14 cellular contexts compared by ENCODE assay signal in the genomic region with DNA sequence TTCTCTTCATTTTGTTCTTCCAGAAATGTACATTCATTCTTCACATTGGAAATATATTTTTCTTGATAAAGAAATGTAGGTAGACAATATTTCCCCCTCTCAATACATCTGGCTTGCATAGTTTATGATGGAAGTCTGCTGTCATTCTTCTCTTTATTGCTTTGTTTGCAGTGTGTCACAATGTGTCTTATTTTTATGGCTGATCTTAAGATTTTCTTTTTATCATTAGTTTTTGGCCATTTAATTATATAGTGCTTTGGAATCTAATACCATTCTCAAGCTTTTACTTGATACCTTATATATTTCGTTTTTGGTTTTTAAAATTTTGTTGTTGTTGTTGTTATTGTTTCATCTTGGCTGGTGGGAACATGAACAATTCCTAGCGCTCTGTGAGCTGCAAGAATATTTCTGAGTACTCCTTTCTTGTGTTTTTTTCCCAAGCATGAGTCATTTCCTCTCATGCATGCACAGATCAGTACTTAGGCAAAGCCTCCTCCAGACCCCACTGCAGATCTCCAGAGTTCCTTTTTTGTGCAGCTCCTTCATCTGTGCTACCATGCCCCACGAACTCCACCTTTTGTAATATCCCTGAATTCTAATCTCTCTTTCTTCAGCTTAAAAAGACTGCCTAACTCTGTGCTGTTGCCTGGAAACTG. TPM values are rescaled to one million over a fixed set of nuclear protein-coding genes. Genes with fewer than 3 reads are reported as not detected.
A peak's percentile ranks its signal among the peaks of the same experiment; 100 is the strongest.
DNase-seq lines count a peak whose midpoint lies in the region; TF ChIP-seq lines count a peak whose summit lies in the region.
"Had no signal": no experiment of that assay in that cellular context is flagged by ENCODE, and none has a peak within 500 bp of the region (broad histone marks: within the 10 kb centered on the region; RNA-seq: fewer than 3 reads in every experiment).

No MANE protein-coding gene starts in this region.

- no peaks in the 10 kb centered on the region for H3K27me3 ChIP-seq in neuronal stem cell (ENCODE audit: control insufficient read depth in 3 of 3, insufficient read depth in 3 of 3, low read depth in 1 of 3, low read length in 3 of 3)
- no peaks in the 10 kb centered on the region for H3K27me3 ChIP-seq in dorsolateral prefrontal cortex
- H3K27me3 ChIP-seq: vagina had no signal

- H3K4me1 ChIP-seq in neuronal stem cell (ENCODE audit: control insufficient read depth in 2 of 2, insufficient read depth in 1 of 2, low read depth in 1 of 2, low read length in 2 of 2): peaks cover 0 to 7% of the 10 kb centered on the region in 2 donors

- no peak overlapping the region for H3K23ac ChIP-seq in neuronal stem cell (ENCODE audit: low read depth, low read length, poor library complexity)

- peak overlapping the region; percentile 36 for H2AFZ ChIP-seq in neuronal stem cell (ENCODE audit: low read length)

- H4K8ac ChIP-seq in neuronal stem cell (ENCODE audit: low read depth, low read length): no peak overlapping the region

- no CpG with 5 or more reads among the region's 3 CpGs for WGBS in neuronal stem cell (ENCODE audit: extremely low coverage in 2 of 2, insufficient read length in 2 of 2, insufficient replicate concordance in 1 of 2), 2 donors

- H3K18ac ChIP-seq in neuronal stem cell (ENCODE audit: low read length): no peak overlapping the region

- peaks cover 4 to 11% of the 10 kb centered on the region in 2 donors for H3K9me3 ChIP-seq in neuronal stem cell (replicated peaks in 1 of 2; ENCODE audit: control insufficient read depth in 2 of 2, insufficient read depth in 1 of 2, low read depth in 1 of 2, low read length in 2 of 2)
- H3K9me3 ChIP-seq: vagina had no signal

- no peak for TF ChIP-seq POLR2A in NB4 (IDR thresholded peaks at IDR 0.05; ENCODE audit: extremely low read depth, insufficient read length)

- H3K27ac ChIP-seq in neuronal stem cell (replicated peaks; ENCODE audit: low read length) (no peak overlapping the region), dorsolateral prefrontal cortex (no peak overlapping the region)
- H3K27ac ChIP-seq: vagina had no signal

- no peak for TF ChIP-seq CTCF in NB4 (IDR thresholded peaks at IDR 0.05; ENCODE audit: low read depth, low read length)
- TF ChIP-seq CTCF in astrocyte of the spinal cord (IDR thresholded peaks at IDR 0.05; ENCODE audit: low read depth, low read length): no peak
- TF ChIP-seq CTCF in dorsolateral prefrontal cortex (IDR thresholded peaks at IDR 0.05 in 54 of 56, conservative IDR thresholded peaks at IDR 0.05 in 2 of 56; ENCODE audit: low read depth in 1 of 56, partially characterized antibody in 56 of 56): no peak

- H3K27me3 Mint-ChIP-seq in T-helper 2 cell treated with Interferon-gamma antibody and Interleukin-4, amounts not matched to agents 5 μg/mL and 100 μg/mL, for 36 hours (ENCODE audit: low read depth): peaks cover 8% of the 10 kb centered on the region

- H2AK5ac ChIP-seq in neuronal stem cell (ENCODE audit: low read depth, low read length): no peak overlapping the region

- no peak overlapping the region for H3K9ac ChIP-seq in neuronal stem cell (ENCODE audit: low read depth, low read length, poor library complexity)

- in situ Hi-C loops in astrocyte of the spinal cord (cut with HindIII; ENCODE audit: low sequenced_read_pairs): no loop called here

- H3K4me3 ChIP-seq in NB4 (ENCODE audit: low read depth, low read length) (no peak overlapping the region), astrocyte of the spinal cord (ENCODE audit: low read depth, low read length) (no peak overlapping the region), neuronal stem cell (ENCODE audit: low read length in 2 of 2) (no peak overlapping the region), dorsolateral prefrontal cortex (no peak overlapping the region)
- H3K4me3 ChIP-seq: vagina had no signal

- no peak overlapping the region for H2BK12ac ChIP-seq in neuronal stem cell (ENCODE audit: low read length)

- no peak overlapping the region for H3K4me2 ChIP-seq in neuronal stem cell (ENCODE audit: insufficient read depth, low read length, poor library complexity, severe bottlenecking)

- peaks cover 21% of the 10 kb centered on the region for H3K4me1 Mint-ChIP-seq in T-helper 2 cell treated with Interferon-gamma antibody and Interleukin-4, amounts not matched to agents 5 μg/mL and 100 μg/mL, for 36 hours (ENCODE audit: low read depth)

- no peaks in the 10 kb centered on the region for H3K36me3 ChIP-seq in neuronal stem cell (replicated peaks in 1 of 2; ENCODE audit: control insufficient read depth in 2 of 2, insufficient read depth in 2 of 2, low read length in 2 of 2)
- H3K36me3 ChIP-seq: vagina had no signal

- H2BK15ac ChIP-seq in neuronal stem cell (ENCODE audit: low read length): no peak overlapping the region

- intact Hi-C loops in dorsolateral prefrontal cortex (cut with DNase I): no loop called here

- no peak overlapping the region for H3K27ac Mint-ChIP-seq in T-helper 2 cell treated with Interferon-gamma antibody and Interleukin-4, amounts not matched to agents 5 μg/mL and 100 μg/mL, for 36 hours

- no peak overlapping the region for H2BK5ac ChIP-seq in neuronal stem cell (ENCODE audit: low read length)

- no peak overlapping the region for H3K14ac ChIP-seq in neuronal stem cell (ENCODE audit: low read length)

- H3K36me3 Mint-ChIP-seq in T-helper 2 cell treated with Interferon-gamma antibody and Interleukin-4, amounts not matched to agents 5 μg/mL and 100 μg/mL, for 36 hours (ENCODE audit: low read depth): no peaks in the 10 kb centered on the region

- H3K79me1 ChIP-seq in neuronal stem cell (ENCODE audit: low read depth, low read length): no peaks in the 10 kb centered on the region

- no peak for DNase-seq in T-helper 2 cell treated with Interferon-gamma antibody and Interleukin-4, amounts not matched to agents 5 μg/mL and 100 μg/mL, for 36 hours (ENCODE audit: low spot score)
- DNase-seq in T-helper 2 cell (no peak), NB4 (ENCODE audit: low read depth) (peak; percentile 69), astrocyte of the spinal cord (ENCODE audit: low read depth, low spot score) (peak; percentile 62), neuronal stem cell (ENCODE audit: low spot score) (no peak), dorsolateral prefrontal cortex (no peak), epidermal melanocyte (ENCODE audit: insufficient read length, low spot score) (no peak), NCI-H774 (lab: John Stamatoyannopoulos, UW) (no peak)
- DNase-seq: activated CD8-positive, alpha-beta memory T cell treated with anti-CD3 and anti-CD28 coated beads for 24 hours; cerebellar nuclear complex; DMS153; NCI-H1417; NCI-H82 had no signal

- H2BK120ac ChIP-seq in neuronal stem cell (ENCODE audit: low read depth, low read length): no peak overlapping the region

- peak overlapping the region; percentile 4 for H3K4me3 Mint-ChIP-seq in T-helper 2 cell treated with Interferon-gamma antibody and Interleukin-4, amounts not matched to agents 5 μg/mL and 100 μg/mL, for 36 hours

- H4K91ac ChIP-seq in neuronal stem cell (ENCODE audit: low read depth, low read length, poor library complexity): no peak overlapping the region

- no peak overlapping the region for H3K4ac ChIP-seq in neuronal stem cell (ENCODE audit: low read length)

- no peaks in the 10 kb centered on the region for H3K9me3 Mint-ChIP-seq in T-helper 2 cell treated with Interferon-gamma antibody and Interleukin-4, amounts not matched to agents 5 μg/mL and 100 μg/mL, for 36 hours

RNA-seq across cellular contexts. Expression of gene MMADHC, which starts 13.7 kb away (rescaled TPM):
- 70.2 TPM for polyA plus RNA-seq in neuronal stem cell (2013, experiment 1 of 2)
- polyA plus RNA-seq in neuronal stem cell (2013, experiment 2 of 2): 68.6 TPM
- 10 to 100 TPM; 27.6 to 60.1 (median 44.0) TPM for total RNA-seq in dorsolateral prefrontal cortex

Comparison
In these comparisons a context has a peak if more than half of its experiments do, and no peak if none do; other contexts are left out.
1. DNase-seq: peak in NB4 (single experiment) and astrocyte of the spinal cord (single experiment); none in T-helper 2 cell treated with Interferon-gamma antibody and Interleukin-4, amounts not matched to agents 5 μg/mL and 100 μg/mL, for 36 hours (single experiment), T-helper 2 cell (0 of 5), neuronal stem cell (single experiment), dorsolateral prefrontal cortex (0 of 10), epidermal melanocyte (single experiment) and NCI-H774 (single experiment).